Comparison of ENCODE assay signal across 20 cellular contexts in genomic region chr6:45571159-45571558, GRCh38.
A peak's percentile ranks its signal among the peaks of the same experiment; 100 is the strongest.
DNase-seq lines count a peak whose midpoint lies in the region; ATAC-seq and TF ChIP-seq lines count a peak whose summit lies in the region.
"Had no signal": no experiment of that assay in that cellular context is flagged by ENCODE, and none has a peak within 500 bp of the region (broad histone marks: within the 10 kb centered on the region; RNA-seq: fewer than 3 reads in every experiment).

No MANE protein-coding gene starts in this region.

- no peak for ATAC-seq in activated CD8-positive, alpha-beta memory T cell treated with anti-CD3 and anti-CD28 coated beads, Interleukin-2, amount 10 ng/mL, durations not matched to agents 7 days and 5 days
- ATAC-seq in upper lobe of right lung (peak; percentile 72), HG03571 (IDR thresholded peaks at IDR 0.05; ENCODE audit: unreplicated experiment) (no peak)
- ATAC-seq: GM23338 had no signal

- no peaks in the 10 kb centered on the region for H3K4me1 ChIP-seq in upper lobe of right lung
- H3K4me1 ChIP-seq in tibial artery, result no peaks in the 10 kb centered on the region
- H3K4me1 ChIP-seq: Peyer's patch had no signal

- no peaks in the 10 kb centered on the region for H3K27me3 ChIP-seq in upper lobe of right lung
- H3K27me3 ChIP-seq in tibial artery, result no peaks in the 10 kb centered on the region
- H3K27me3 ChIP-seq: MG63, Peyer's patch had no signal

- no peaks in the 10 kb centered on the region for H3K27me3 Mint-ChIP-seq in activated CD8-positive, alpha-beta memory T cell treated with anti-CD3 and anti-CD28 coated beads, Interleukin-2, amount 10 ng/mL, durations not matched to agents 7 days and 5 days

- no peaks in the 10 kb centered on the region for H3K36me3 Mint-ChIP-seq in activated CD8-positive, alpha-beta memory T cell treated with anti-CD3 and anti-CD28 coated beads, Interleukin-2, amount 10 ng/mL, durations not matched to agents 7 days and 5 days

- intact Hi-C loops in upper lobe of right lung (cut with DNase I), result no loop called here
- intact Hi-C loops in tibial artery (cut with DNase I; ENCODE audit: low total_unique reads), result no loop called here

- TF ChIP-seq CTCF in upper lobe of right lung (IDR thresholded peaks at IDR 0.05), result no peak
- TF ChIP-seq CTCF in tibial artery (IDR thresholded peaks at IDR 0.05), result no peak

- H3K27ac ChIP-seq in upper lobe of right lung, result peak overlapping the region; percentile 15
- no peak overlapping the region for H3K27ac ChIP-seq in tibial artery
- H3K27ac ChIP-seq: Peyer's patch had no signal

- H3K36me3 ChIP-seq in upper lobe of right lung (no peaks in the 10 kb centered on the region), tibial artery (no peaks in the 10 kb centered on the region)
- H3K36me3 ChIP-seq: MG63, Peyer's patch had no signal

- H3K4me3 ChIP-seq in upper lobe of right lung (no peak overlapping the region), tibial artery (no peak overlapping the region)
- H3K4me3 ChIP-seq: GM23338, MG63, Peyer's patch had no signal

- H3K9me3 Mint-ChIP-seq in activated CD8-positive, alpha-beta memory T cell treated with anti-CD3 and anti-CD28 coated beads, Interleukin-2, amount 10 ng/mL, durations not matched to agents 7 days and 5 days (ENCODE audit: low read depth), result peaks cover 3% of the 10 kb centered on the region
- H3K9me3 Mint-ChIP-seq: GM23338 had no signal

- CTCF ChIA-PET in activated CD8-positive, alpha-beta memory T cell treated with anti-CD3 and anti-CD28 coated beads, Interleukin-2, amount 10 ng/mL, durations not matched to agents 7 days and 5 days (lab: Charles Lee), result interaction anchor here (0.7 to 1.2 kb wide), 2 partner anchors 15 to 64 kb away, joined by 3 to 8 read pairs; no protein-coding TSS in a partner anchor

- peaks cover 15% of the 10 kb centered on the region for H3K4me1 Mint-ChIP-seq in activated CD8-positive, alpha-beta memory T cell treated with anti-CD3 and anti-CD28 coated beads, Interleukin-2, amount 10 ng/mL, durations not matched to agents 7 days and 5 days

- no peak for DNase-seq in activated CD8-positive, alpha-beta memory T cell treated with anti-CD3 and anti-CD28 coated beads, Interleukin-2, amount 10 ng/mL, durations not matched to agents 7 days and 5 days
- DNase-seq in activated CD8-positive, alpha-beta memory T cell treated with anti-CD3 and anti-CD28 coated beads for 24 hours, result no peak
- DNase-seq in NCI-H82 (lab: John Stamatoyannopoulos, UW) (peak; percentile 57), amniotic epithelial cell (ENCODE audit: low read depth) (peak; percentile 47), upper lobe of right lung (no peak), tibial artery (no peak)
- DNase-seq: C1 segment of cervical spinal cord; HCEC 1CT; Kasumi-1; MG63; NCI-H1048; NCI-H1436 treated with DMSO at 0.1 percent for 48 hours; NCI-H2029; NCI-H2171; NCI-H446; NCI-H69; NK-92 treated with Interleukin-12 subunit alpha and Interleukin-12 subunit beta, amount 100 ng/mL, for 24 hours; Peyer's patch had no signal

- no peaks in the 10 kb centered on the region for H3K9me3 ChIP-seq in upper lobe of right lung
- no peaks in the 10 kb centered on the region for H3K9me3 ChIP-seq in tibial artery
- H3K9me3 ChIP-seq: MG63, Peyer's patch had no signal

- H3K4me3 Mint-ChIP-seq in activated CD8-positive, alpha-beta memory T cell treated with anti-CD3 and anti-CD28 coated beads, Interleukin-2, amount 10 ng/mL, durations not matched to agents 7 days and 5 days, result no peak overlapping the region
- H3K4me3 Mint-ChIP-seq: GM23338 had no signal

- H3K27ac Mint-ChIP-seq in activated CD8-positive, alpha-beta memory T cell treated with anti-CD3 and anti-CD28 coated beads, Interleukin-2, amount 10 ng/mL, durations not matched to agents 7 days and 5 days, result peak overlapping the region; percentile 42
- H3K27ac Mint-ChIP-seq: GM23338 had no signal

Comparison
In these comparisons a context has a peak if more than half of its experiments do, and no peak if none do; other contexts are left out.
1. DNase-seq: peak in NCI-H82 (single experiment) and amniotic epithelial cell (single experiment); none in activated CD8-positive, alpha-beta memory T cell treated with anti-CD3 and anti-CD28 coated beads, Interleukin-2, amount 10 ng/mL, durations not matched to agents 7 days and 5 days (single experiment), activated CD8-positive, alpha-beta memory T cell treated with anti-CD3 and anti-CD28 coated beads for 24 hours (single experiment), upper lobe of right lung (single experiment) and tibial artery (0 of 2).